ENCODE assay signal across 11 cellular contexts in genomic region chr17:81651692-81652091, GRCh38. TPM values are rescaled to one million over a fixed set of nuclear protein-coding genes. Genes with fewer than 3 reads are reported as not detected.
A peak's percentile ranks its signal among the peaks of the same experiment; 100 is the strongest.
DNase-seq lines count a peak whose midpoint lies in the region; ATAC-seq and TF ChIP-seq lines count a peak whose summit lies in the region.
"Had no signal": no experiment of that assay in that cellular context is flagged by ENCODE, and none has a peak within 500 bp of the region (broad histone marks: within the 10 kb centered on the region; RNA-seq: fewer than 3 reads in every experiment).

No MANE protein-coding gene starts in this region.

- POLR2A ChIA-PET in A673 (lab: Charles Lee; ENCODE audit: low non-redundant PET), result no interaction called here

- no peak overlapping the region for H3K27ac Mint-ChIP-seq in stimulated activated naive CD8-positive, alpha-beta T cell treated with anti-CD3 and anti-CD28 coated beads, Interleukin-15, amount 100 ng/mL, for 72 hours

- no peak overlapping the region for H3K27ac ChIP-seq in SJCRH30
- H3K27ac ChIP-seq in A673 (ENCODE audit: low read depth, low read length, poor library complexity, severe bottlenecking), result no peak overlapping the region
- H3K27ac ChIP-seq: esophagus muscularis mucosa had no signal

- peaks cover 4% of the 10 kb centered on the region; the same call in 1 of the 2 replicates for H3K27me3 ChIP-seq in SJCRH30
- H3K27me3 ChIP-seq in A673 (replicated peaks; ENCODE audit: insufficient read depth, low read depth, low read length, poor library complexity), result peaks cover 6% of the 10 kb centered on the region

- peaks cover 32% of the 10 kb centered on the region for H3K4me1 Mint-ChIP-seq in stimulated activated naive CD8-positive, alpha-beta T cell treated with anti-CD3 and anti-CD28 coated beads, Interleukin-15, amount 100 ng/mL, for 72 hours

- no peak for DNase-seq in stimulated activated naive CD8-positive, alpha-beta T cell treated with anti-CD3 and anti-CD28 coated beads, Interleukin-15, amount 100 ng/mL, for 72 hours
- no peak for DNase-seq in stimulated activated naive CD8-positive, alpha-beta T cell treated with anti-CD3 and anti-CD28 coated beads, Interleukin-15, Interleukin-2, amounts not matched to agents 100 U/mL and 50 U/mL, for 24 hours
- DNase-seq in SJCRH30, result peak; percentile 62 to 70
- DNase-seq in fibroblast of pulmonary artery (ENCODE audit: low read depth), result peak; percentile 79
- DNase-seq in A673 (ENCODE audit: low spot score), result no peak
- DNase-seq in DMS79 treated with DMSO at 0.1 percent for 48 hours (lab: John Stamatoyannopoulos, UW), result no peak
- DNase-seq in activated CD4-positive, CD25-positive, alpha-beta regulatory T cell (lab: John Stamatoyannopoulos, UW), result no peak
- DNase-seq: naive thymus-derived CD4-positive, alpha-beta T cell; NCI-H82 had no signal

- H3K9me3 Mint-ChIP-seq in stimulated activated naive CD8-positive, alpha-beta T cell treated with anti-CD3 and anti-CD28 coated beads, Interleukin-15, amount 100 ng/mL, for 72 hours, result no peaks in the 10 kb centered on the region

- ATAC-seq in stimulated activated naive CD8-positive, alpha-beta T cell treated with anti-CD3 and anti-CD28 coated beads, Interleukin-15, amount 100 ng/mL, for 72 hours, result no peak
- ATAC-seq in stimulated activated naive CD8-positive, alpha-beta T cell treated with anti-CD3 and anti-CD28 coated beads, Interleukin-15, Interleukin-2, amounts not matched to agents 100 U/mL and 50 U/mL, for 24 hours, result no peak
- no peak for ATAC-seq in GM19467 (IDR thresholded peaks at IDR 0.05; ENCODE audit: unreplicated experiment)
- ATAC-seq: naive thymus-derived CD4-positive, alpha-beta T cell had no signal

- H3K4me3 ChIP-seq in SJCRH30, result no peak overlapping the region
- no peak overlapping the region for H3K4me3 ChIP-seq in fibroblast of pulmonary artery (replicated peaks; ENCODE audit: low read depth, low read length)
- H3K4me3 ChIP-seq in A673 (ENCODE audit: low read depth, low read length, poor library complexity, severe bottlenecking), result no peak overlapping the region
- H3K4me3 ChIP-seq: esophagus muscularis mucosa had no signal

- BruUV-seq in A673 (replicated peaks; lab: Mats Ljungman, UMichigan), result no TSS peak

- H3K4me1 ChIP-seq in SJCRH30 (no peaks in the 10 kb centered on the region; the same call in 1 of the 2 replicates), A673 (ENCODE audit: insufficient read depth, low read length, poor library complexity, severe bottlenecking) (no peaks in the 10 kb centered on the region)

- TF ChIP-seq CTCF in fibroblast of pulmonary artery (IDR thresholded peaks at IDR 0.05; ENCODE audit: low read length, missing control alignments) (no peak), A673 (conservative IDR thresholded peaks at IDR 0.05; ENCODE audit: low read depth, low read length) (no peak)

- intact Hi-C loops in A673 (cut with micrococcal nuclease; ENCODE audit: unreplicated experiment), result no loop called here

- no peaks in the 10 kb centered on the region for H3K36me3 ChIP-seq in SJCRH30
- H3K36me3 ChIP-seq in A673 (ENCODE audit: insufficient read depth, low read length, poor library complexity, severe bottlenecking), result no peaks in the 10 kb centered on the region
- H3K36me3 ChIP-seq: esophagus muscularis mucosa had no signal

- H3K4me3 Mint-ChIP-seq in stimulated activated naive CD8-positive, alpha-beta T cell treated with anti-CD3 and anti-CD28 coated beads, Interleukin-15, amount 100 ng/mL, for 72 hours, result peak overlapping the region; percentile 58 to 60

- CTCF ChIA-PET in A673 (lab: Charles Lee), result no interaction called here

- H3K9me3 ChIP-seq in SJCRH30 (replicated peaks) (no peaks in the 10 kb centered on the region), A673 (ENCODE audit: low read depth, low read length, poor library complexity, severe bottlenecking) (no peaks in the 10 kb centered on the region)

- peaks cover 50% of the 10 kb centered on the region for H3K27me3 Mint-ChIP-seq in stimulated activated naive CD8-positive, alpha-beta T cell treated with anti-CD3 and anti-CD28 coated beads, Interleukin-15, amount 100 ng/mL, for 72 hours

RNA-seq across cellular contexts. Expression of gene PDE6G, which starts 4.7 kb away (rescaled TPM):
- total RNA-seq in SJCRH30 (2014; rRNA removed; shearing (Covaris generic)), result 0.13 and 0.34 TPM in 2 replicates
- 0.43 and 0.52 TPM in 2 replicates for total RNA-seq in A673 (2021)

RNA-seq across cellular contexts. Expression of gene TSPAN10, which starts 14.7 kb away (rescaled TPM):
- total RNA-seq in SJCRH30 (2014; rRNA removed; shearing (Covaris generic)), result 0.25 and 0.49 TPM in 2 replicates
- total RNA-seq in A673 (2021), result 0.74 and 1.1 TPM in 2 replicates

RNA-seq across cellular contexts. Expression of gene OXLD1, which starts 14.7 kb away (rescaled TPM):
- total RNA-seq in SJCRH30 (2014; rRNA removed; shearing (Covaris generic)), result 26.7 and 28.4 TPM in 2 replicates
- total RNA-seq in A673 (2021), result 36.1 and 44.6 TPM in 2 replicates

RNA-seq across cellular contexts. Expression of gene NPLOC4, which starts 14.8 kb away (rescaled TPM):
- total RNA-seq in SJCRH30 (2014; rRNA removed; shearing (Covaris generic)), result 118 and 131 TPM in 2 replicates
- total RNA-seq in A673 (2021), result 188 and 195 TPM in 2 replicates

RNA-seq across cellular contexts. Expression of gene CCDC137, which starts 14.8 kb away (rescaled TPM):
- total RNA-seq in SJCRH30 (2014; rRNA removed; shearing (Covaris generic)), result 50.3 and 52.8 TPM in 2 replicates
- 52.8 and 56.3 TPM in 2 replicates for total RNA-seq in A673 (2021)

Comparison
In these comparisons a context has a peak if more than half of its experiments do, and no peak if none do; other contexts are left out.
1. DNase-seq: peak in SJCRH30 (2 of 2) and fibroblast of pulmonary artery (single experiment); none in stimulated activated naive CD8-positive, alpha-beta T cell treated with anti-CD3 and anti-CD28 coated beads, Interleukin-15, amount 100 ng/mL, for 72 hours (0 of 2), stimulated activated naive CD8-positive, alpha-beta T cell treated with anti-CD3 and anti-CD28 coated beads, Interleukin-15, Interleukin-2, amounts not matched to agents 100 U/mL and 50 U/mL, for 24 hours (single experiment), A673 (single experiment), DMS79 treated with DMSO at 0.1 percent for 48 hours (single experiment) and activated CD4-positive, CD25-positive, alpha-beta regulatory T cell (0 of 4).